16 cellular contexts compared by ENCODE assay signal in the genomic region with DNA sequence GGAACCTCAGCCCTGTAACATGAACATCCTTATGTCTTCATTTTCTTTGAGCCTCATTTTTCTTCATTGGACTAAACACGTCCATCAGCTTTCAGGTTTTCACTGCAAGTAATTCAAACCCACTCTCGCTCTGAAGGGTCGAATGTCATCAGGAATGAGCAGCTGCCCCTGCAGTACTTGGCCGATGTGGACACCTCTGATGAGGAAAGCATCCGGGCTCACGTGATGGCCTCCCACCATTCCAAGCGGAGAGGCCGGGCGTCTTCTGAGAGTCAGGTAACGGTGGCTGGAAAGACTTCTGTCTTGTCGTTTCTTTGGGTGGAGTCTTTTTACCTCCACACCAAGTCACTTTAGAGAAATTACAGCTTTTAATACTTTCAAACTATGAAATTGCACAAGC. TPM values are rescaled to one million over a fixed set of nuclear protein-coding genes. Genes with fewer than 3 reads are reported as not detected.
DNase-seq lines count a peak whose midpoint lies in the region; ATAC-seq and TF ChIP-seq lines count a peak whose summit lies in the region.
"Had no signal": no experiment of that assay in that cellular context is flagged by ENCODE, and none has a peak within 500 bp of the region (broad histone marks: within the 10 kb centered on the region; RNA-seq: fewer than 3 reads in every experiment).

No MANE protein-coding gene starts in this region.

- peak overlapping the region; percentile 47; the same call in 1 of the 2 replicates for H3K4me2 ChIP-seq in BLaER1
- peak overlapping the region in 6 of 11 experiments; percentile 43 to 76 (median 62); a peak in 9 of 22 replicates for H3K4me2 ChIP-seq in BLaER1 treated with 17β-estradiol and CSF1 and Interleukin-3, amounts not matched to agents 10 nM and 100 nM

- H3K4me1 ChIP-seq in BLaER1 (peaks cover 61% of the 10 kb centered on the region), gastrocnemius medialis (no peaks in the 10 kb centered on the region)
- H3K4me1 ChIP-seq in BLaER1 treated with 17β-estradiol and CSF1 and Interleukin-3, amounts not matched to agents 10 nM and 100 nM = peaks cover 53 to 67% (median 63%) of the 10 kb centered on the region in 10 experiments
- H3K4me1 ChIP-seq: HAP-1 had no signal

- H3K27ac ChIP-seq in BLaER1 (no peak overlapping the region), gastrocnemius medialis (no peak overlapping the region)
- peak overlapping the region in 1 of 11 experiments; percentile 89; a peak in 2 of 22 replicates for H3K27ac ChIP-seq in BLaER1 treated with 17β-estradiol and CSF1 and Interleukin-3, amounts not matched to agents 10 nM and 100 nM

- H3K27me3 ChIP-seq in BLaER1 (no peaks in the 10 kb centered on the region), gastrocnemius medialis (no peaks in the 10 kb centered on the region)
- H3K27me3 ChIP-seq in BLaER1 treated with 17β-estradiol and CSF1 and Interleukin-3, amounts not matched to agents 10 nM and 100 nM = no peaks in the 10 kb centered on the region

- no peak for TF ChIP-seq CTCF in gastrocnemius medialis (IDR thresholded peaks at IDR 0.05 in 4 of 5, conservative IDR thresholded peaks at IDR 0.05 in 1 of 5)

- H3K36me3 ChIP-seq in BLaER1 (no peaks in the 10 kb centered on the region), gastrocnemius medialis (no peaks in the 10 kb centered on the region)
- no peaks in the 10 kb centered on the region for H3K36me3 ChIP-seq in BLaER1 treated with 17β-estradiol and CSF1 and Interleukin-3, amounts not matched to agents 10 nM and 100 nM
- H3K36me3 ChIP-seq: HAP-1 had no signal

- DNase-seq in left kidney (ENCODE audit: low read depth, low spot score) (peak; percentile 70), gastrocnemius medialis (peak in 1 of 2 donors; percentile 54), HT-29 (ENCODE audit: low spot score) (no peak)
- no peak for DNase-seq in activated CD4-positive, alpha-beta memory T cell treated with anti-CD3 and anti-CD28 coated beads for 36 hours
- DNase-seq: Calu3; CD4-positive, alpha-beta memory T cell; COR-L47; DMS153; DND-41; GOT3; HFFc6 had no signal

- intact Hi-C loops in gastrocnemius medialis (cut with DNase I; ENCODE audit: low total_unique reads) = no loop called here
- intact Hi-C loops in activated CD4-positive, alpha-beta memory T cell treated with anti-CD3 and anti-CD28 coated beads for 36 hours (cut with micrococcal nuclease) = no loop called here

- 0 out of 2 replicates have a peak, but pooled peaks cover 3% of the 10 kb centered on the region for H3K9me3 ChIP-seq in BLaER1
- H3K9me3 ChIP-seq in BLaER1 treated with 17β-estradiol and CSF1 and Interleukin-3, amounts not matched to agents 10 nM and 100 nM (replicated peaks in 1 of 11) = peaks cover 0 to 5% (median 0%) of the 10 kb centered on the region in 11 experiments; a peak in 1 of 22 replicates
- H3K9me3 ChIP-seq in gastrocnemius medialis = no peaks in the 10 kb centered on the region
- H3K9me3 ChIP-seq: HAP-1 had no signal

- no peaks in the 10 kb centered on the region for H3K36me3 Mint-ChIP-seq in activated CD4-positive, alpha-beta memory T cell treated with anti-CD3 and anti-CD28 coated beads for 36 hours
- H3K36me3 Mint-ChIP-seq: CD4-positive, alpha-beta memory T cell had no signal

- TF ChIP-seq POLR2A in gastrocnemius medialis (IDR thresholded peaks at IDR 0.05) = no peak

- H3K4me3 ChIP-seq in BLaER1 (no peak overlapping the region), gastrocnemius medialis (no peak overlapping the region)
- no peak overlapping the region for H3K4me3 ChIP-seq in BLaER1 treated with 17β-estradiol and CSF1 and Interleukin-3, amounts not matched to agents 10 nM and 100 nM
- H3K4me3 ChIP-seq: HAP-1 had no signal

- H3K27me3 Mint-ChIP-seq in activated CD4-positive, alpha-beta memory T cell treated with anti-CD3 and anti-CD28 coated beads for 36 hours = no peaks in the 10 kb centered on the region
- H3K27me3 Mint-ChIP-seq: CD4-positive, alpha-beta memory T cell had no signal

- POLR2A ChIA-PET in activated CD4-positive, alpha-beta memory T cell treated with anti-CD3 and anti-CD28 coated beads for 36 hours (lab: Charles Lee) = no interaction called here

- in situ Hi-C loops in gastrocnemius medialis (cut with MboI; ENCODE audit: low sequenced_read_pairs in 4 of 4) = no loop called here

- ATAC-seq in gastrocnemius medialis = peak; percentile 37 to 77

- no peaks in the 10 kb centered on the region for H3K4me1 Mint-ChIP-seq in activated CD4-positive, alpha-beta memory T cell treated with anti-CD3 and anti-CD28 coated beads for 36 hours (ENCODE audit: low read depth)

- CTCF ChIA-PET in activated CD4-positive, alpha-beta memory T cell treated with anti-CD3 and anti-CD28 coated beads for 36 hours (lab: Charles Lee) = no interaction called here

- H3K9ac ChIP-seq in BLaER1 = no peak overlapping the region
- H3K9ac ChIP-seq in BLaER1 treated with 17β-estradiol and CSF1 and Interleukin-3, amounts not matched to agents 10 nM and 100 nM = no peak overlapping the region

- no peaks in the 10 kb centered on the region for H4K20me1 ChIP-seq in BLaER1
- no peaks in the 10 kb centered on the region for H4K20me1 ChIP-seq in BLaER1 treated with 17β-estradiol and CSF1 and Interleukin-3, amounts not matched to agents 10 nM and 100 nM

- H3K4me3 Mint-ChIP-seq in activated CD4-positive, alpha-beta memory T cell treated with anti-CD3 and anti-CD28 coated beads for 36 hours = no peak overlapping the region
- H3K4me3 Mint-ChIP-seq: CD4-positive, alpha-beta memory T cell; HFFc6 had no signal

- no peaks in the 10 kb centered on the region for H3K9me3 Mint-ChIP-seq in activated CD4-positive, alpha-beta memory T cell treated with anti-CD3 and anti-CD28 coated beads for 36 hours
- H3K9me3 Mint-ChIP-seq: CD4-positive, alpha-beta memory T cell; HFFc6 had no signal

- H3K27ac Mint-ChIP-seq in activated CD4-positive, alpha-beta memory T cell treated with anti-CD3 and anti-CD28 coated beads for 36 hours = no peak overlapping the region
- H3K27ac Mint-ChIP-seq: HFFc6 had no signal

RNA-seq across cellular contexts. Expression of gene PRLH, which starts 39.1 kb away (rescaled TPM):
- not detected for total RNA-seq in gastrocnemius medialis
- not detected in 2 replicates for total RNA-seq in HT-29 (2014; rRNA removed; shearing (Covaris generic))
- total RNA-seq in activated CD4-positive, alpha-beta memory T cell treated with anti-CD3 and anti-CD28 coated beads for 36 hours = not detected
- total RNA-seq: A172; A673; Calu3; CD4-positive, alpha-beta memory T cell; HFFc6 had no signal

RNA-seq across cellular contexts. Expression of gene MLPH, which starts 40.2 kb away (rescaled TPM):
- total RNA-seq in gastrocnemius medialis = 1 to 10 TPM; 6.5 to 8.7 (median 7.2) TPM
- 66.1 and 67.8 TPM in 2 replicates for total RNA-seq in HT-29 (2014; rRNA removed; shearing (Covaris generic))
- total RNA-seq in activated CD4-positive, alpha-beta memory T cell treated with anti-CD3 and anti-CD28 coated beads for 36 hours = not detected
- total RNA-seq: A673; CD4-positive, alpha-beta memory T cell had no signal

Comparison
In these comparisons a context has a peak if more than half of its experiments do, and no peak if none do; other contexts are left out.
1. RNA of gene MLPH, which starts 40.2 kb away (total RNA-seq): 66.1 to 67.8 TPM in HT-29 and 6.5 to 8.7 TPM in gastrocnemius medialis; not detected in activated CD4-positive, alpha-beta memory T cell treated with anti-CD3 and anti-CD28 coated beads for 36 hours; every median in the first group is over 4 times any median in the second.